9 cellular contexts compared by ENCODE assay signal in genomic region chr15:58065011-58065444, GRCh38. TPM values are rescaled to one million over a fixed set of nuclear protein-coding genes. Genes with fewer than 3 reads are reported as not detected.
DNase-seq lines count a peak whose midpoint lies in the region; ATAC-seq and TF ChIP-seq lines count a peak whose summit lies in the region.
"Had no signal": no experiment of that assay in that cellular context is flagged by ENCODE, and none has a peak within 500 bp of the region (broad histone marks: within the 10 kb centered on the region; RNA-seq: fewer than 3 reads in every experiment).

No MANE protein-coding gene starts in this region.

- no peak for ATAC-seq in activated CD8-positive, alpha-beta T cell treated with anti-CD3 and anti-CD28 coated beads for 36 hours
- ATAC-seq in activated CD8-positive, alpha-beta T cell treated with anti-CD3 and anti-CD28 coated beads, Interleukin-2, amount 10 ng/mL, durations not matched to agents 7 days and 5 days: no peak
- ATAC-seq in lower lobe of right lung (peak in 1 of 2 donors; percentile 18), thoracic aorta (ENCODE audit: insufficient number of reproducible peaks, low FRiP score, low read depth) (no peak)
- ATAC-seq: HCT116 had no signal

- no peaks in the 10 kb centered on the region for H3K9me3 ChIP-seq in lower lobe of right lung
- H3K9me3 ChIP-seq in thoracic aorta: no peaks in the 10 kb centered on the region

- peaks cover 65% of the 10 kb centered on the region for H3K27me3 ChIP-seq in lower lobe of right lung (ENCODE audit: low read depth)
- H3K27me3 ChIP-seq in thoracic aorta (replicated peaks; ENCODE audit: insufficient read depth): peaks cover 26% of the 10 kb centered on the region

- intact Hi-C loops in activated CD8-positive, alpha-beta T cell treated with anti-CD3 and anti-CD28 coated beads for 36 hours (cut with micrococcal nuclease): no loop called here
- intact Hi-C loops in lower lobe of right lung (cut with DNase I): loop anchor here (10.0 kb wide), 1 partner anchor 200 kb away; no protein-coding TSS in a partner anchor

- H3K27ac ChIP-seq in lower lobe of right lung (peak overlapping the region; percentile 66), thoracic aorta (no peak overlapping the region)

- peaks cover 48% of the 10 kb centered on the region for H3K27me3 Mint-ChIP-seq in activated CD8-positive, alpha-beta T cell treated with anti-CD3 and anti-CD28 coated beads for 36 hours
- peaks cover 62% of the 10 kb centered on the region for H3K27me3 Mint-ChIP-seq in activated CD8-positive, alpha-beta T cell treated with anti-CD3 and anti-CD28 coated beads, Interleukin-2, amount 10 ng/mL, durations not matched to agents 7 days and 5 days (ENCODE audit: low read depth)

- H3K4me1 ChIP-seq in lower lobe of right lung (peaks cover 18% of the 10 kb centered on the region), thoracic aorta (ENCODE audit: control insufficient read depth in 1 of 2, low read depth in 2 of 2) (peaks cover 0 to 13% of the 10 kb centered on the region in 2 donors)

- H3K4me1 Mint-ChIP-seq in activated CD8-positive, alpha-beta T cell treated with anti-CD3 and anti-CD28 coated beads for 36 hours (ENCODE audit: low read depth): peaks cover 3% of the 10 kb centered on the region
- peaks cover 8% of the 10 kb centered on the region for H3K4me1 Mint-ChIP-seq in activated CD8-positive, alpha-beta T cell treated with anti-CD3 and anti-CD28 coated beads, Interleukin-2, amount 10 ng/mL, durations not matched to agents 7 days and 5 days (ENCODE audit: low read depth)

- H3K36me3 Mint-ChIP-seq in activated CD8-positive, alpha-beta T cell treated with anti-CD3 and anti-CD28 coated beads for 36 hours (ENCODE audit: low read depth): no peaks in the 10 kb centered on the region
- H3K36me3 Mint-ChIP-seq in activated CD8-positive, alpha-beta T cell treated with anti-CD3 and anti-CD28 coated beads, Interleukin-2, amount 10 ng/mL, durations not matched to agents 7 days and 5 days (ENCODE audit: low read depth): no peaks in the 10 kb centered on the region

- CTCF ChIA-PET in activated CD8-positive, alpha-beta T cell treated with anti-CD3 and anti-CD28 coated beads for 36 hours (lab: Charles Lee): no interaction called here
- CTCF ChIA-PET in activated CD8-positive, alpha-beta T cell treated with anti-CD3 and anti-CD28 coated beads, Interleukin-2, amount 10 ng/mL, durations not matched to agents 7 days and 5 days (lab: Charles Lee): interaction anchor here (1.7 kb wide), 1 partner anchor 306 kb away, joined by 3 read pairs; no protein-coding TSS in a partner anchor

- H3K4me3 ChIP-seq in lower lobe of right lung: peak overlapping the region; percentile 62
- H3K4me3 ChIP-seq in thoracic aorta: peak overlapping the region; percentile 71

- DNase-seq in activated CD8-positive, alpha-beta T cell treated with anti-CD3 and anti-CD28 coated beads for 36 hours: no peak
- no peak for DNase-seq in activated CD8-positive, alpha-beta T cell treated with anti-CD3 and anti-CD28 coated beads, Interleukin-2, amount 10 ng/mL, durations not matched to agents 7 days and 5 days
- DNase-seq in ecto neural progenitor cell (ENCODE audit: low spot score): peak; percentile 61
- DNase-seq in lower lobe of right lung: peak; percentile 49
- DNase-seq in thoracic aorta (ENCODE audit: low spot score): no peak
- DNase-seq in NCI-H1694 (lab: John Stamatoyannopoulos, UW): no peak
- no peak for DNase-seq in hippocampal formation (lab: John Stamatoyannopoulos, UW)
- DNase-seq in mesenteric fat pad (ENCODE audit: low spot score): no peak

- peak overlapping the region; percentile 29 for H3K4me3 Mint-ChIP-seq in activated CD8-positive, alpha-beta T cell treated with anti-CD3 and anti-CD28 coated beads for 36 hours
- no peak overlapping the region for H3K4me3 Mint-ChIP-seq in activated CD8-positive, alpha-beta T cell treated with anti-CD3 and anti-CD28 coated beads, Interleukin-2, amount 10 ng/mL, durations not matched to agents 7 days and 5 days

- H3K27ac Mint-ChIP-seq in activated CD8-positive, alpha-beta T cell treated with anti-CD3 and anti-CD28 coated beads for 36 hours: no peak overlapping the region
- H3K27ac Mint-ChIP-seq in activated CD8-positive, alpha-beta T cell treated with anti-CD3 and anti-CD28 coated beads, Interleukin-2, amount 10 ng/mL, durations not matched to agents 7 days and 5 days: no peak overlapping the region

- peaks cover 3% of the 10 kb centered on the region for H3K9me3 Mint-ChIP-seq in activated CD8-positive, alpha-beta T cell treated with anti-CD3 and anti-CD28 coated beads for 36 hours
- no peaks in the 10 kb centered on the region for H3K9me3 Mint-ChIP-seq in activated CD8-positive, alpha-beta T cell treated with anti-CD3 and anti-CD28 coated beads, Interleukin-2, amount 10 ng/mL, durations not matched to agents 7 days and 5 days (ENCODE audit: insufficient read depth)

- no peak for TF ChIP-seq CTCF in activated CD8-positive, alpha-beta T cell treated with anti-CD3 and anti-CD28 coated beads for 36 hours (IDR thresholded peaks at IDR 0.05)
- TF ChIP-seq CTCF in lower lobe of right lung (IDR thresholded peaks at IDR 0.05) (no peak), thoracic aorta (IDR thresholded peaks at IDR 0.05) (no peak)

- POLR2A ChIA-PET in activated CD8-positive, alpha-beta T cell treated with anti-CD3 and anti-CD28 coated beads for 36 hours (lab: Charles Lee): no interaction called here
- POLR2A ChIA-PET in activated CD8-positive, alpha-beta T cell treated with anti-CD3 and anti-CD28 coated beads, Interleukin-2, amount 10 ng/mL, durations not matched to agents 7 days and 5 days (lab: Charles Lee): no interaction called here

- H3K36me3 ChIP-seq in lower lobe of right lung: no peaks in the 10 kb centered on the region
- no peaks in the 10 kb centered on the region for H3K36me3 ChIP-seq in thoracic aorta

RNA-seq across cellular contexts. Expression of gene ALDH1A2, which starts 0.5 kb away (rescaled TPM):
- total RNA-seq in activated CD8-positive, alpha-beta T cell treated with anti-CD3 and anti-CD28 coated beads for 36 hours: 1 to 10 TPM in 1 of 2 experiments, under 1 TPM in 1; 0.47 to 1.4 TPM
- not detected for total RNA-seq in activated CD8-positive, alpha-beta T cell treated with anti-CD3 and anti-CD28 coated beads, Interleukin-2, amount 10 ng/mL, durations not matched to agents 7 days and 5 days
- 49.4 TPM for total RNA-seq in lower lobe of right lung
- 10 to 100 TPM in 1 of 2 donors, 1 to 10 TPM in 1; 4.3 to 37.5 TPM for total RNA-seq in thoracic aorta
- total RNA-seq in mesenteric fat pad: 7.5 TPM

Comparison
In these comparisons a context has a peak if more than half of its experiments do, and no peak if none do; other contexts are left out.
1. DNase-seq: peak in ecto neural progenitor cell (single experiment) and lower lobe of right lung (single experiment); none in activated CD8-positive, alpha-beta T cell treated with anti-CD3 and anti-CD28 coated beads for 36 hours (single experiment), activated CD8-positive, alpha-beta T cell treated with anti-CD3 and anti-CD28 coated beads, Interleukin-2, amount 10 ng/mL, durations not matched to agents 7 days and 5 days (single experiment), thoracic aorta (single experiment), NCI-H1694 (single experiment), hippocampal formation (0 of 2) and mesenteric fat pad (single experiment).